ENCODE assay signal across 20 cellular contexts in the genomic region with DNA sequence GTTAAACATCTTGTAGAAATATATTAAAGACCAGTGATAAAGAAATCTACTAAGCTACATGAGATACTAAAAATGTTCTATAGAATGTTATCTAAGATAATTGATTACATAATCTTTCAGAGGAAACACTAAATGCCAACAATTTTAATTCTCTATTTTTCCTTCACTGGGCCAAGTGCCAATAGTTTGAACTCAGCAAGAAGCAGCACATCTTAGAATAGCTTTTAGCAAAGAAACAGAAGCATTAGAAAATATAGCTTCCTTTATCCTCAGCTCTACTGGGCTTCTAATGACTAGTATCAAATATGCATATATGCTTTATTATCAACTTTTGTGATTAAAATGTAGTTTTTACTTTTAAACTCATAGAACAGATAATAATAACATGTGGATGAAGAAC.
"Had no signal": no experiment of that assay in that cellular context is flagged by ENCODE, and none has a peak within 500 bp of the region (broad histone marks: within the 10 kb centered on the region; RNA-seq: fewer than 3 reads in every experiment).

No MANE protein-coding gene starts in this region.

- H3K27ac ChIP-seq: coronary artery, epithelial cell of prostate, esophagus squamous epithelium, foreskin keratinocyte, gastroesophageal sphincter, heart left ventricle, hepatocyte, left lung, lower lobe of right lung had no signal

- DNase-seq: dermis blood vessel endothelial cell; effector CD8-positive, alpha-beta T cell; effector memory CD8-positive, alpha-beta T cell; endodermal cell; erythroblast; esophagus squamous epithelium; foreskin keratinocyte; heart left ventricle; hypothalamus; immature natural killer cell; left cardiac atrium; left lung; left ventricle myocardium superior; lower lobe of right lung; mesendoderm; naive thymus-derived CD4-positive, alpha-beta T cell had no signal

- H3K27me3 ChIP-seq: esophagus squamous epithelium, foreskin keratinocyte, gastroesophageal sphincter, heart left ventricle, hepatocyte, left lung had no signal

- H3K4me3 ChIP-seq: coronary artery, esophagus squamous epithelium, gastroesophageal sphincter, heart left ventricle, hepatocyte, left lung, lower lobe of right lung had no signal

- H3K36me3 Mint-ChIP-seq: immature natural killer cell; naive thymus-derived CD4-positive, alpha-beta T cell had no signal

- H3K9me3 Mint-ChIP-seq: endodermal cell had no signal

- H3K4me3 Mint-ChIP-seq: effector memory CD8-positive, alpha-beta T cell; endodermal cell; immature natural killer cell; naive thymus-derived CD4-positive, alpha-beta T cell had no signal

- H3K4me1 Mint-ChIP-seq: endodermal cell; immature natural killer cell; naive thymus-derived CD4-positive, alpha-beta T cell had no signal

- H3K27me3 Mint-ChIP-seq: effector memory CD8-positive, alpha-beta T cell; naive thymus-derived CD4-positive, alpha-beta T cell had no signal

- H3K27ac Mint-ChIP-seq: effector memory CD8-positive, alpha-beta T cell; endodermal cell; immature natural killer cell; naive thymus-derived CD4-positive, alpha-beta T cell had no signal
